Comparison of ENCODE assay signal across 22 cellular contexts in genomic region chr2:367246-367645, GRCh38.
"Had no signal": no experiment of that assay in that cellular context is flagged by ENCODE, and none has a peak within 500 bp of the region (broad histone marks: within the 10 kb centered on the region; RNA-seq: fewer than 3 reads in every experiment).

No MANE protein-coding gene starts in this region.

- DNase-seq: cortex of kidney; effector memory CD8-positive, alpha-beta T cell; hypothalamus; immature natural killer cell; islet precursor cell; kidney glomerular epithelial cell; left colon; left ventricle myocardium superior; lower lobe of right lung; naive thymus-derived CD8-positive, alpha-beta T cell; nephron progenitor cell; nucleus accumbens; sigmoid colon; spleen; stimulated activated CD4-positive, alpha-beta T cell treated with anti-CD3 and anti-CD28 coated beads, Interleukin-4, amount 100 ng/mL, for 4 hours; stimulated activated naive CD8-positive, alpha-beta T cell treated with anti-CD3 and anti-CD28 coated beads, Interleukin-15, Interleukin-2, amounts not matched to agents 100 U/mL and 50 U/mL, for 24 hours had no signal

- H3K9me3 Mint-ChIP-seq: immature natural killer cell had no signal

- H3K4me1 Mint-ChIP-seq: stimulated activated memory B cell treated with anti-CD40 and anti-IgM and Interleukin-4, amounts not matched to agents 10 μg/mL and 1 μg/mL and 100 μg/mL, for 72 hours had no signal

- H3K9me3 ChIP-seq: lower lobe of right lung, prostate gland, suprapubic skin had no signal

- H3K4me3 ChIP-seq: lower lobe of right lung, prostate gland, right atrium auricular region, sigmoid colon, spleen, suprapubic skin, tibial nerve, upper lobe of left lung had no signal

- H3K27ac ChIP-seq: lower lobe of right lung, prostate gland, right atrium auricular region, sigmoid colon, spleen, suprapubic skin, upper lobe of left lung had no signal

- H3K27ac Mint-ChIP-seq: effector memory CD8-positive, alpha-beta T cell; naive thymus-derived CD8-positive, alpha-beta T cell; nephron progenitor cell; stimulated activated memory B cell treated with anti-CD40 and anti-IgM and Interleukin-4, amounts not matched to agents 10 μg/mL and 1 μg/mL and 100 μg/mL, for 72 hours had no signal

- H3K36me3 ChIP-seq: lower lobe of right lung, prostate gland, right atrium auricular region, sigmoid colon, spleen, suprapubic skin, tibial nerve, upper lobe of left lung had no signal

- H3K36me3 Mint-ChIP-seq: stimulated activated memory B cell treated with anti-CD40 and anti-IgM and Interleukin-4, amounts not matched to agents 10 μg/mL and 1 μg/mL and 100 μg/mL, for 72 hours had no signal

- H3K4me1 ChIP-seq: lower lobe of right lung, prostate gland, right atrium auricular region, sigmoid colon, spleen, upper lobe of left lung had no signal

- H3K27me3 ChIP-seq: right atrium auricular region, sigmoid colon, tibial nerve, upper lobe of left lung had no signal

- H3K4me3 Mint-ChIP-seq: effector memory CD8-positive, alpha-beta T cell; naive thymus-derived CD8-positive, alpha-beta T cell; nephron progenitor cell; stimulated activated memory B cell treated with anti-CD40 and anti-IgM and Interleukin-4, amounts not matched to agents 10 μg/mL and 1 μg/mL and 100 μg/mL, for 72 hours had no signal

- ATAC-seq: effector memory CD8-positive, alpha-beta T cell; left colon; left ventricle myocardium superior; lower lobe of right lung; naive thymus-derived CD8-positive, alpha-beta T cell; stimulated activated memory B cell treated with anti-CD40 and anti-IgM and Interleukin-4, amounts not matched to agents 10 μg/mL and 1 μg/mL and 100 μg/mL, for 72 hours; stimulated activated naive CD8-positive, alpha-beta T cell treated with anti-CD3 and anti-CD28 coated beads, Interleukin-15, Interleukin-2, amounts not matched to agents 100 U/mL and 50 U/mL, for 24 hours had no signal
